10 cellular contexts compared by ENCODE assay signal in the genomic region with DNA sequence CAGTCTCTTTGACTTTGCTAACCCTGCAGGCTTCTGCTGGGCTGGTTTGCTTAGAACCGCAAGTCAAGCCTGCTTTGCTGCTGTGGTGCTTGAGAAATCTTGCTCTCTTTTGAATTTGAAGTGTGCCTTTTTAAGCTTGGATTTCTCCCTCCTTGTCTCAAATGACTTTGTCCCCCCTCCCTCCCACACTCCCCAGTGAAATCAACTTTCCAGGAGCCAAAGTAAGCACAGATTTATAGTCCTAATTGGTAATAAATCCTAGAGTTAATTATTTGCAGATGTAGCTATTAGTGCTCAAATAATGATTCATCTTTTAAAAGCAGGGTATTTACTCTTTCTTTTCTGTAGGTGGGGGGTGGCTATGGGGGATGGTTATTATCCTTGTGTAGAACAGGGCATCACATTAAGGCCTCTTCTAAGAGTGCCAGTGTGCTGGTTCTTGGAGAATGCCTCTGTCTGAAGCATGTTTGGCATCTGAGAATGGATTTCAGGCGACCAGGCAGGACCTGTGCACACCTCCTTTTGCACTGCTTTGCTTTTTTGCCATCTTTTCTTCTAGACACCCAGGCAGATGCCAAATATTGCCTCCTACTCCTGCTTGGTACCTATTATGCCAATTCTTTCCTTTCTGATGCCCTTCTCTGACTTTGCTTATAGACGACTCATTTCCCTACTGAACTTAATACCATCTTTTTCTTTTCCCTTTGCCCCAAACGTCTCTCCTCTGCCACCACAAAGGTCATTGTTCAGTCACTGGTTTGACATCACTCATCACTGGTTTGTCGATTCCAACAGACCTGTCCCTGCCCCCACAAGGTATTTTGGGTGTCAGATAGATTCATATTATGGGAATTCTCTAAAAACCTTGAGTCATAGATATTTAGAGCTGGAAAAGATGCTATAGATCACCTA. TPM values are rescaled to one million over a fixed set of nuclear protein-coding genes. Genes with fewer than 3 reads are reported as not detected.
DNase-seq lines count a peak whose midpoint lies in the region; ATAC-seq and TF ChIP-seq lines count a peak whose summit lies in the region.
"Had no signal": no experiment of that assay in that cellular context is flagged by ENCODE, and none has a peak within 500 bp of the region (broad histone marks: within the 10 kb centered on the region; RNA-seq: fewer than 3 reads in every experiment).

No MANE protein-coding gene starts in this region.

- no peaks in the 10 kb centered on the region for H4K20me1 ChIP-seq in fibroblast of lung (ENCODE audit: control insufficient read depth, extremely low read depth, insufficient read depth, low read length)

- no peak for TF ChIP-seq EP300 in suprapubic skin (IDR thresholded peaks at IDR 0.05)

- H3K79me2 ChIP-seq in fibroblast of lung (ENCODE audit: control insufficient read depth, insufficient read depth, low read length) = no peaks in the 10 kb centered on the region

- H3K9ac ChIP-seq in fibroblast of lung (ENCODE audit: insufficient read depth, low read length) = no peak overlapping the region

- H3K4me1 ChIP-seq in fibroblast of lung (ENCODE audit: control insufficient read depth, extremely low read depth, insufficient read depth, low read length) = peaks cover 23% of the 10 kb centered on the region
- peaks cover 4% of the 10 kb centered on the region for H3K4me1 ChIP-seq in suprapubic skin

- DNase-seq in NCI-H1694 treated with DMSO at 0.1 percent for 48 hours (lab: John Stamatoyannopoulos, UW) = peak; percentile 36
- no peak for DNase-seq in NCI-H1694 (lab: John Stamatoyannopoulos, UW)
- DNase-seq in NCI-H2196 treated with DMSO at 0.1 percent for 48 hours (lab: John Stamatoyannopoulos, UW; ENCODE audit: unreplicated experiment) = peak; percentile 43
- peak; percentile 76 to 83 for DNase-seq in fibroblast of lung (ENCODE audit: low read depth in 2 of 2)
- no peak for DNase-seq in suprapubic skin (ENCODE audit: low spot score in 2 of 2)
- DNase-seq in occipital lobe (lab: John Stamatoyannopoulos, UW) = no peak
- no peak for DNase-seq in Right ventricle myocardium superior
- DNase-seq in activated naive CD4-positive, alpha-beta T cell treated with anti-CD3 and anti-CD28 coated beads, Interleukin-2, amount 10 ng/mL, durations not matched to agents 7 days and 5 days = no peak

- intact Hi-C loops in Right ventricle myocardium superior (cut with DNase I) = no loop called here

- no peak overlapping the region for H3K4me3 Mint-ChIP-seq in activated naive CD4-positive, alpha-beta T cell treated with anti-CD3 and anti-CD28 coated beads, Interleukin-2, amount 10 ng/mL, durations not matched to agents 7 days and 5 days
- H3K4me3 Mint-ChIP-seq: activated T-helper 1 cell treated with anti-CD3 and anti-CD28 coated beads, Interleukin-12 subunit alpha, Interleukin-12 subunit beta, Interleukin-2, Interleukin-4 antibody, amounts not matched to agents 30 ng/mL and 10 ng/mL and 1 ng/mL, durations not matched to agents 14 hours and 24 hours and 36 hours had no signal

- no peak overlapping the region for H2AFZ ChIP-seq in fibroblast of lung (ENCODE audit: low read length)

- no peaks in the 10 kb centered on the region for H3K9me3 ChIP-seq in fibroblast of lung (ENCODE audit: control insufficient read depth, insufficient read depth, low read depth, low read length)
- no peaks in the 10 kb centered on the region for H3K9me3 ChIP-seq in suprapubic skin

- no peak for ATAC-seq in Right ventricle myocardium superior (ENCODE audit: poor library complexity)
- ATAC-seq: K562 had no signal

- no peaks in the 10 kb centered on the region for H3K9me3 Mint-ChIP-seq in activated naive CD4-positive, alpha-beta T cell treated with anti-CD3 and anti-CD28 coated beads, Interleukin-2, amount 10 ng/mL, durations not matched to agents 7 days and 5 days
- H3K9me3 Mint-ChIP-seq: activated T-helper 1 cell treated with anti-CD3 and anti-CD28 coated beads, Interleukin-12 subunit alpha, Interleukin-12 subunit beta, Interleukin-2, Interleukin-4 antibody, amounts not matched to agents 30 ng/mL and 10 ng/mL and 1 ng/mL, durations not matched to agents 14 hours and 24 hours and 36 hours had no signal

- H3K27ac ChIP-seq in fibroblast of lung (ENCODE audit: insufficient read depth, low read length) (no peak overlapping the region), suprapubic skin (peak overlapping the region; percentile 3)

- CTCF ChIA-PET in activated naive CD4-positive, alpha-beta T cell treated with anti-CD3 and anti-CD28 coated beads, Interleukin-2, amount 10 ng/mL, durations not matched to agents 7 days and 5 days (lab: Charles Lee) = interaction anchor here (1.0 kb wide), 1 partner anchor 343 kb away, joined by 4 read pairs; no protein-coding TSS in a partner anchor

- no peak for TF ChIP-seq POLR2A in suprapubic skin (IDR thresholded peaks at IDR 0.05)

- no peaks in the 10 kb centered on the region for H3K36me3 ChIP-seq in fibroblast of lung (ENCODE audit: control insufficient read depth, insufficient read depth, low read length)
- no peaks in the 10 kb centered on the region for H3K36me3 ChIP-seq in suprapubic skin

- H3K4me3 ChIP-seq in fibroblast of lung (replicated peaks in 1 of 4; ENCODE audit: control extremely low read depth in 1 of 4, insufficient read depth in 1 of 4, low read depth in 3 of 4, low read length in 4 of 4) (no peak overlapping the region), suprapubic skin (no peak overlapping the region)
- H3K4me3 ChIP-seq: K562 had no signal

- H3K4me1 Mint-ChIP-seq in activated naive CD4-positive, alpha-beta T cell treated with anti-CD3 and anti-CD28 coated beads, Interleukin-2, amount 10 ng/mL, durations not matched to agents 7 days and 5 days = no peaks in the 10 kb centered on the region

- TF ChIP-seq CTCF in fibroblast of lung (conservative IDR thresholded peaks at IDR 0.05 in 1 of 2, IDR thresholded peaks at IDR 0.05 in 1 of 2; ENCODE audit: low read depth in 1 of 2, low read length in 2 of 2) (no peak), suprapubic skin (IDR thresholded peaks at IDR 0.05) (no peak)

- no peak overlapping the region for H3K27ac Mint-ChIP-seq in activated naive CD4-positive, alpha-beta T cell treated with anti-CD3 and anti-CD28 coated beads, Interleukin-2, amount 10 ng/mL, durations not matched to agents 7 days and 5 days
- H3K27ac Mint-ChIP-seq: activated T-helper 1 cell treated with anti-CD3 and anti-CD28 coated beads, Interleukin-12 subunit alpha, Interleukin-12 subunit beta, Interleukin-2, Interleukin-4 antibody, amounts not matched to agents 30 ng/mL and 10 ng/mL and 1 ng/mL, durations not matched to agents 14 hours and 24 hours and 36 hours had no signal

- H3K36me3 Mint-ChIP-seq in activated naive CD4-positive, alpha-beta T cell treated with anti-CD3 and anti-CD28 coated beads, Interleukin-2, amount 10 ng/mL, durations not matched to agents 7 days and 5 days = no peaks in the 10 kb centered on the region

- H3K27me3 Mint-ChIP-seq in activated naive CD4-positive, alpha-beta T cell treated with anti-CD3 and anti-CD28 coated beads, Interleukin-2, amount 10 ng/mL, durations not matched to agents 7 days and 5 days = peaks cover 9% of the 10 kb centered on the region

- H3K4me2 ChIP-seq in fibroblast of lung (ENCODE audit: extremely low read depth, insufficient read depth, low read length) = no peak overlapping the region

- no peaks in the 10 kb centered on the region for H3K27me3 ChIP-seq in fibroblast of lung (ENCODE audit: control insufficient read depth, insufficient read depth, low read length)
- H3K27me3 ChIP-seq in suprapubic skin = no peaks in the 10 kb centered on the region

- WGBS in suprapubic skin = 49% methylated on average over 5 of the region's 5 CpGs

RNA-seq across cellular contexts. Expression of gene CLDN11, which starts 50.7 kb away (rescaled TPM):
- total RNA-seq in fibroblast of lung = 107 and 131 TPM in 2 replicates
- polyA plus RNA-seq in fibroblast of lung = 316 and 440 TPM in 2 replicates
- polyA plus RNA-seq in fibroblast of lung (2012) = 399 and 524 TPM in 2 replicates
- 1,316 and 1,408 TPM in 2 replicates for polyA minus RNA-seq in fibroblast of lung (ENCODE audit: low replicate concordance)
- 1 to 10 TPM; 2.1 to 6.4 (median 3.6) TPM for total RNA-seq in suprapubic skin
- 12.3 TPM for total RNA-seq in occipital lobe
- total RNA-seq in Right ventricle myocardium superior = 2.6 TPM
- total RNA-seq: activated T-helper 1 cell treated with anti-CD3 and anti-CD28 coated beads, Interleukin-12 subunit alpha, Interleukin-12 subunit beta, Interleukin-2, Interleukin-4 antibody, amounts not matched to agents 30 ng/mL and 10 ng/mL and 1 ng/mL, durations not matched to agents 14 hours and 24 hours and 36 hours had no signal

Comparison
In these comparisons a context has a peak if more than half of its experiments do, and no peak if none do; other contexts are left out.
1. DNase-seq: peak in NCI-H1694 treated with DMSO at 0.1 percent for 48 hours (single experiment), NCI-H2196 treated with DMSO at 0.1 percent for 48 hours (single experiment) and fibroblast of lung (2 of 2); none in NCI-H1694 (single experiment), suprapubic skin (0 of 2), occipital lobe (single experiment), Right ventricle myocardium superior (single experiment) and activated naive CD4-positive, alpha-beta T cell treated with anti-CD3 and anti-CD28 coated beads, Interleukin-2, amount 10 ng/mL, durations not matched to agents 7 days and 5 days (single experiment).